Comparison of ENCODE assay signal across 8 cellular contexts in the genomic region with DNA sequence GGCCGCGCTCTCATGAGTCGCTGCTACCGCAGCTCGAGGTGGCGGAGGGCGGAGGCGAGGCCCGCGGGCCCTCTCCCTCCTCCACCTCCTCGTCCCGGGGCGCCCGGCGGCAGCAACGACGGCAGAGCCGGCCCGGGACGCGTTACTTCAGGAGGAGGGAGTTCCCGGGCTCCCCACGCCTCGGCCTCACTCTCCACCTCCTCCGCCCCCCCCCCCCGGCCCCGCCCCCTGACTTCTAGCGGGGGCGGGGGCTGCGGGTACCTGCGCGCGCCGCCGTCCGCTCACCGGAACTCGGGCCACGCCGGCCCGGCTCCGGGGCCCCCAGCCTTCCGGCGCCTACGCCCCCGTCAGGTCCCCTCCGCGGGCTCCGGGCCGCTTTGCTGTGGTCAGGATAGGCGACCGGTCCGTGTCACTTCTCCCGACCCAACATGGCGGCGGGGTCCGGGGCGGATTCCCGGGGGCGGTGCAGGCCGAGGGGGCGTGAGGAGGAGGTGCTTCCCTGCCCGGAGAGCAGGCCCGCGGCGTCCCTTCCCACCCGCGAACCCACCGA. TPM values are rescaled to one million over a fixed set of nuclear protein-coding genes. Genes with fewer than 3 reads are reported as not detected.
A peak's percentile ranks its signal among the peaks of the same experiment; 100 is the strongest.
DNase-seq lines count a peak whose midpoint lies in the region; ATAC-seq and TF ChIP-seq lines count a peak whose summit lies in the region.

A gene (minus strand): TSS at position 120 of the 550 bp plus-strand sequence. CDS start 55,415 bp downstream, outside the sequence.

- DNase-seq in Ammon's horn (ENCODE audit: low spot score), result peak; percentile 48
- DNase-seq in NOMO-1 treated with DMSO at 0.1 percent for 48 hours (lab: John Stamatoyannopoulos, UW; ENCODE audit: unreplicated experiment), result peak; percentile 20
- DNase-seq in activated T-cell treated with anti-CD3 and anti-CD28 coated beads for 48 hours (ENCODE audit: low read depth), result peak; percentile 78
- DNase-seq in epithelial cell of proximal tubule (ENCODE audit: low read depth), result no peak
- peak; percentile 81 for DNase-seq in myocyte (ENCODE audit: low read depth)
- peak; percentile 75 to 77 for DNase-seq in stimulated activated CD8-positive, alpha-beta memory T cell treated with anti-CD3 and anti-CD28 coated beads, Interleukin-7, amount 100 ng/mL, for 4 hours (ENCODE audit: low read depth in 2 of 2)

- ATAC-seq in GM18870 (IDR thresholded peaks at IDR 0.05; ENCODE audit: unreplicated experiment) (peak; percentile 7), HG03135 (IDR thresholded peaks at IDR 0.05; ENCODE audit: unreplicated experiment) (peak; percentile 46)

- peak within 1 kb of the TSS; percentile 98 for H3K4me3 ChIP-seq in epithelial cell of proximal tubule (ENCODE audit: low read depth, low read length)

- TF ChIP-seq CTCF in epithelial cell of proximal tubule (conservative IDR thresholded peaks at IDR 0.05; ENCODE audit: low read depth, low read length), result no peak

RNA-seq across cellular contexts. Expression of the gene that starts here (rescaled TPM):
- total RNA-seq in epithelial cell of proximal tubule, result 109 and 130 TPM in 2 replicates
- 124 and 157 TPM in 2 replicates for total RNA-seq in myocyte
- 14.8 TPM for polyA plus RNA-seq in myocyte (2012)
